ENCODE assay signal across 26 cellular contexts in genomic region chr5:72476265-72476664, GRCh38. TPM values are rescaled to one million over a fixed set of nuclear protein-coding genes. Genes with fewer than 3 reads are reported as not detected.
DNase-seq lines count a peak whose midpoint lies in the region; ATAC-seq, FAIRE-seq and TF ChIP-seq lines count a peak whose summit lies in the region.
"Had no signal": no experiment of that assay in that cellular context is flagged by ENCODE, and none has a peak within 500 bp of the region (broad histone marks: within the 10 kb centered on the region; RNA-seq: fewer than 3 reads in every experiment).

No MANE protein-coding gene starts in this region.

- no peaks in the 10 kb centered on the region for H3K36me3 ChIP-seq in GM12878 (ENCODE audit: control insufficient read depth in 2 of 2, insufficient read depth in 2 of 2, low read length in 1 of 2)
- no peaks in the 10 kb centered on the region for H3K36me3 ChIP-seq in PC-3 (ENCODE audit: low read depth, low read length)
- H3K36me3 ChIP-seq: BE2C, HAP-1 had no signal

- H3K9me3 Mint-ChIP-seq in stimulated activated memory B cell treated with anti-CD40 and anti-IgM and Interleukin-4, amounts not matched to agents 10 μg/mL and 1 μg/mL and 100 μg/mL, for 72 hours: no peaks in the 10 kb centered on the region
- H3K9me3 Mint-ChIP-seq: CD4-positive, alpha-beta memory T cell; HFFc6 had no signal

- TF ChIP-seq CTCF in GM12878 (IDR thresholded peaks at IDR 0.05 in 2 of 3, conservative IDR thresholded peaks at IDR 0.05 in 1 of 3; ENCODE audit: control insufficient read depth in 2 of 3, extremely low read depth in 1 of 3, insufficient read depth in 1 of 3, low read depth in 3 of 3, low read length in 3 of 3): no peak
- TF ChIP-seq CTCF in PC-3 (conservative IDR thresholded peaks at IDR 0.05; ENCODE audit: low read depth, low read length): no peak

- H3K27ac ChIP-seq in GM12878 (ENCODE audit: control insufficient read depth, insufficient read depth) (peak overlapping the region; percentile 35), PC-3 (ENCODE audit: low read length) (no peak overlapping the region)
- H3K27ac ChIP-seq: A549; BLaER1 treated with 17β-estradiol and CSF1 and Interleukin-3, amounts not matched to agents 10 nM and 100 nM had no signal

- no peak overlapping the region for H3K4me3 ChIP-seq in GM12878
- H3K4me3 ChIP-seq in PC-3 (ENCODE audit: low read length): no peak overlapping the region
- H3K4me3 ChIP-seq: A549; BLaER1 treated with 17β-estradiol and CSF1 and Interleukin-3, amounts not matched to agents 10 nM and 100 nM; HAP-1 had no signal

- H3K79me2 ChIP-seq in GM12878 (ENCODE audit: control insufficient read depth, insufficient read depth, low read length) (no peaks in the 10 kb centered on the region), PC-3 (ENCODE audit: low read length) (no peaks in the 10 kb centered on the region)

- TF ChIP-seq POLR2A in GM12891 (IDR thresholded peaks at IDR 0.05; ENCODE audit: low read depth, low read length): no peak
- no peak for TF ChIP-seq POLR2A in GM12878 (IDR thresholded peaks at IDR 0.05; ENCODE audit: low read depth, low read length)

- TF ChIP-seq EP300 in GM12878 (IDR thresholded peaks at IDR 0.05; ENCODE audit: borderline replicate concordance in 1 of 2, control insufficient read depth in 1 of 2, low read depth in 2 of 2, low read length in 2 of 2): no peak

- H3K27me3 Mint-ChIP-seq in stimulated activated memory B cell treated with anti-CD40 and anti-IgM and Interleukin-4, amounts not matched to agents 10 μg/mL and 1 μg/mL and 100 μg/mL, for 72 hours: peaks cover 17% of the 10 kb centered on the region

- H3K9me3 ChIP-seq in GM12878 (replicated peaks; ENCODE audit: control insufficient read depth, insufficient read depth, low read length) (no peaks in the 10 kb centered on the region; the same call in 2 of the 3 replicates), PC-3 (ENCODE audit: low read length) (no peaks in the 10 kb centered on the region)
- H3K9me3 ChIP-seq: A549, BE2C, HAP-1 had no signal

- H3K27me3 ChIP-seq in GM12878 (replicated peaks in 1 of 2; ENCODE audit: control insufficient read depth in 2 of 2, insufficient read depth in 2 of 2, low read length in 1 of 2) (no peaks in the 10 kb centered on the region), PC-3 (ENCODE audit: low read length) (no peaks in the 10 kb centered on the region)
- H3K27me3 ChIP-seq: BLaER1 treated with 17β-estradiol and CSF1 and Interleukin-3, amounts not matched to agents 10 nM and 100 nM had no signal

- H2AFZ ChIP-seq in GM12878 (ENCODE audit: control insufficient read depth, low read depth, low read length): no peak overlapping the region
- no peak overlapping the region for H2AFZ ChIP-seq in PC-3 (ENCODE audit: low read length)

- FAIRE-seq in GM12891 (lab: Jason Lieb, UNC) (no peak), GM12878 (lab: Jason Lieb, UNC) (no peak)
- FAIRE-seq: A549, GM19239, H54 had no signal

- H3K36me3 Mint-ChIP-seq in stimulated activated memory B cell treated with anti-CD40 and anti-IgM and Interleukin-4, amounts not matched to agents 10 μg/mL and 1 μg/mL and 100 μg/mL, for 72 hours: no peaks in the 10 kb centered on the region
- H3K36me3 Mint-ChIP-seq: CD4-positive, alpha-beta memory T cell had no signal

- H3K4me3 Mint-ChIP-seq in stimulated activated memory B cell treated with anti-CD40 and anti-IgM and Interleukin-4, amounts not matched to agents 10 μg/mL and 1 μg/mL and 100 μg/mL, for 72 hours: no peak overlapping the region
- H3K4me3 Mint-ChIP-seq: CD14-positive monocyte; CD4-positive, alpha-beta memory T cell; HFFc6 had no signal

- TF ChIP-seq RAD21 in GM12878 (IDR thresholded peaks at IDR 0.05; ENCODE audit: insufficient read depth, low read depth, low read length): no peak

- WGBS in GM12878 (ENCODE audit: insufficient coverage, insufficient replicate concordance, low lambda C conversion rate, missing lambda C conversion rate): 54% methylated on average over 2 of the region's 2 CpGs

- SMC1A ChIA-PET in GM12878 (lab: Charles Lee; ENCODE audit: uncharacterized antibody, unreplicated experiment): interaction anchor here (1.3 to 7.1 kb wide), 7 partner anchors 10 to 81 kb away, joined by 3 to 76 read pairs (median 9); partner anchors contain the start of gene ZNF366

- peaks cover 34% of the 10 kb centered on the region for H3K4me1 Mint-ChIP-seq in stimulated activated memory B cell treated with anti-CD40 and anti-IgM and Interleukin-4, amounts not matched to agents 10 μg/mL and 1 μg/mL and 100 μg/mL, for 72 hours
- H3K4me1 Mint-ChIP-seq: CD4-positive, alpha-beta memory T cell had no signal

- in situ Hi-C loops in GM12878 (cut with MboI): no loop called here

- RAD21 ChIA-PET in GM12878 (lab: Charles Lee; ENCODE audit: unreplicated experiment): interaction anchor here (0.7 to 2.2 kb wide), 6 partner anchors 10 to 110 kb away, joined by 3 to 38 read pairs (median 4); no protein-coding TSS in a partner anchor

- intact Hi-C loops in GM12878 (cut with micrococcal nuclease; ENCODE audit: unreplicated experiment) (no loop called here), PC-3 (cut with micrococcal nuclease) (no loop called here)

- POLR2A ChIA-PET in GM12878 (lab: Charles Lee): interaction anchor here (1.9 to 4.2 kb wide), 2 partner anchors 8 to 10 kb away, joined by 5 to 22 read pairs; no protein-coding TSS in a partner anchor
- POLR2A ChIA-PET in PC-3 (lab: Charles Lee; ENCODE audit: unreplicated experiment): no interaction called here

- no peaks in the 10 kb centered on the region for H3F3A ChIP-seq in PC-3 (ENCODE audit: low read length, unreplicated experiment)

- no TSS peak for BruUV-seq in GM12878 (replicated peaks; lab: Mats Ljungman, UMichigan)
- no TSS peak for BruUV-seq in PC-3 (replicated peaks; lab: Mats Ljungman, UMichigan)

- no peaks in the 10 kb centered on the region for H3K9me2 ChIP-seq in PC-3 (replicated peaks; ENCODE audit: low read length)

- H4K20me1 ChIP-seq in GM12878 (ENCODE audit: control insufficient read depth, insufficient read depth): no peaks in the 10 kb centered on the region
- H4K20me1 ChIP-seq in PC-3 (ENCODE audit: low read length): no peaks in the 10 kb centered on the region
- H4K20me1 ChIP-seq: BLaER1 treated with 17β-estradiol and CSF1 and Interleukin-3, amounts not matched to agents 10 nM and 100 nM had no signal

- H3K27ac Mint-ChIP-seq in stimulated activated memory B cell treated with anti-CD40 and anti-IgM and Interleukin-4, amounts not matched to agents 10 μg/mL and 1 μg/mL and 100 μg/mL, for 72 hours: peak overlapping the region; percentile 37
- H3K27ac Mint-ChIP-seq: CD14-positive monocyte; CD4-positive, alpha-beta memory T cell; HFFc6 had no signal

- peaks cover 55% of the 10 kb centered on the region for H3K4me1 ChIP-seq in GM12878 (ENCODE audit: control insufficient read depth, insufficient read depth, low read length)
- peaks cover 27% of the 10 kb centered on the region for H3K4me1 ChIP-seq in PC-3 (ENCODE audit: insufficient read depth, low read length)
- H3K4me1 ChIP-seq: BE2C had no signal

- H3K4me2 ChIP-seq in GM12878 (ENCODE audit: control insufficient read depth, insufficient read depth) (no peak overlapping the region; the same call in 1 of the 2 replicates), PC-3 (ENCODE audit: low read length) (no peak overlapping the region)
- H3K4me2 ChIP-seq: A549; BLaER1 treated with 17β-estradiol and CSF1 and Interleukin-3, amounts not matched to agents 10 nM and 100 nM had no signal

- CTCF ChIA-PET in GM12878 (lab: Yijun Ruan, JAX): interaction anchor here (0.6 to 2.3 kb wide), 5 partner anchors 16 to 80 kb away, joined by 3 to 11 read pairs (median 3); no protein-coding TSS in a partner anchor
- CTCF ChIA-PET in PC-3 (lab: Charles Lee): no interaction called here

- ATAC-seq in GM12878 (no peak), GM19463 (IDR thresholded peaks at IDR 0.05; ENCODE audit: unreplicated experiment) (no peak), PC-3 (no peak)
- ATAC-seq in stimulated activated memory B cell treated with anti-CD40 and anti-IgM and Interleukin-4, amounts not matched to agents 10 μg/mL and 1 μg/mL and 100 μg/mL, for 72 hours: peak; percentile 18
- ATAC-seq: A549 had no signal

- no peak overlapping the region for H3K9ac ChIP-seq in GM12878 (ENCODE audit: control insufficient read depth, insufficient read depth, low read length)
- H3K9ac ChIP-seq in PC-3 (ENCODE audit: low read length): no peak overlapping the region
- H3K9ac ChIP-seq: BLaER1 treated with 17β-estradiol and CSF1 and Interleukin-3, amounts not matched to agents 10 nM and 100 nM had no signal

- DNase-seq in GM12891 (ENCODE audit: insufficient read length, low spot score) (no peak), GM12878 (ENCODE audit: low read depth, low spot score) (no peak), PC-3 (no peak), NCI-H69 (lab: John Stamatoyannopoulos, UW) (no peak)
- DNase-seq: 8988T; ACHN; AML-193; BE2C; Calu3; CD4-positive, alpha-beta memory T cell; COR-L47; DMS53; DMS79 treated with DMSO at 0.1 percent for 48 hours; GF-D8; GOT3; HFFc6 had no signal

TF ChIP-seq in GM12891, 5 proteins besides CTCF, POLR2A, EP300 and RAD21 (continues in another document):
- peak; percentile 70 for TF ChIP-seq SPI1 (IDR thresholded peaks at IDR 0.05; ENCODE audit: low read depth, low read length)
- no peak for TF ChIP-seq POU2F2 (IDR thresholded peaks at IDR 0.05; ENCODE audit: low read depth, low read length)
- no peak for TF ChIP-seq PAX5 (IDR thresholded peaks at IDR 0.05; ENCODE audit: insufficient read depth, low read length, severe bottlenecking)

TF ChIP-seq in GM12878, 131 proteins besides CTCF, POLR2A, EP300 and RAD21:
- TF ChIP-seq SPI1 (IDR thresholded peaks at IDR 0.05; ENCODE audit: borderline replicate concordance, insufficient read depth, low read depth, low read length): peak; percentile 44; the same call in 1 of the 2 replicates
- no peak for TF ChIP-seq ASH2L (IDR thresholded peaks at IDR 0.05; ENCODE audit: borderline replicate concordance, low read depth)

RNA-seq across cellular contexts. Expression of gene ZNF366, which starts 30.9 kb away (rescaled TPM):
- 0.22 TPM for polyA plus RNA-seq in GM12891 (2012; ENCODE audit: low read depth, missing spikeins)
- total RNA-seq in GM12878 (2013; cell fraction: nucleolus; rRNA removed): not detected in 2 replicates
- total RNA-seq in GM12878 (2014; rRNA removed): 0.06 TPM in 1 of 2 replicates, not detected in the other
- total RNA-seq in GM12878 (2014; rRNA removed; fragmentation: Illumina TruSeq; extraction: Trizol): 0.05 TPM in 1 of 2 replicates, not detected in the other
- total RNA-seq in GM12878 (2021): 0.18 TPM in 1 of 2 replicates, not detected in the other
- not detected for polyA plus RNA-seq in GM12878 (2011; ENCODE audit: low read depth)
- polyA plus RNA-seq in GM12878 (2011; rRNA removed): not detected in 2 replicates
- polyA plus RNA-seq in GM12878 (2011; cell fraction: cytosol; rRNA removed): not detected in 2 replicates
- not detected in 2 replicates for polyA plus RNA-seq in GM12878 (2011; cell fraction: nucleus; rRNA removed)
- polyA plus RNA-seq in GM12878 (2012): 0.04 and 0.08 TPM in 2 replicates
- 0.01 and 0.10 TPM in 2 replicates for polyA plus RNA-seq in GM12878 (2014; fragmentation: Illumina TruSeq; extraction: Trizol)
- not detected for polyA plus RNA-seq in GM12878 (2014; fragmentation: Nextera tagmentation; extraction: Ambion mirVana)
- polyA plus RNA-seq in GM12878 (2014; rRNA removed): 0.03 TPM in 1 of 2 replicates, not detected in the other
- polyA plus RNA-seq in GM12878 (2016; fragmentation: Nextera tagmentation; extraction: Ambion mirVana): not detected
- not detected in 2 replicates for polyA minus RNA-seq in GM12878 (2011; rRNA and poly(A)+ RNA removed)
- not detected in 2 replicates for polyA minus RNA-seq in GM12878 (2011; cell fraction: cytosol; rRNA and poly(A)+ RNA removed)
- not detected in 2 replicates for polyA minus RNA-seq in GM12878 (2011; cell fraction: nucleus; rRNA and poly(A)+ RNA removed)
- not detected in 2 replicates for total RNA-seq in PC-3 (2014; rRNA removed)
- total RNA-seq: Calu3, Daoy, G401, HFFc6 had no signal
- polyA plus RNA-seq: A549; CD4-positive, alpha-beta memory T cell had no signal
